ENCODE assay signal across 13 cellular contexts in genomic region chr10:71745659-71746250, GRCh38. TPM values are rescaled to one million over a fixed set of nuclear protein-coding genes. Genes with fewer than 3 reads are reported as not detected.
DNase-seq lines count a peak whose midpoint lies in the region; ATAC-seq and TF ChIP-seq lines count a peak whose summit lies in the region.
"Had no signal": no experiment of that assay in that cellular context is flagged by ENCODE, and none has a peak within 500 bp of the region (broad histone marks: within the 10 kb centered on the region; RNA-seq: fewer than 3 reads in every experiment).

No MANE protein-coding gene starts in this region.

- no peak overlapping the region for H3K4me3 Mint-ChIP-seq in activated naive CD4-positive, alpha-beta T cell treated with anti-CD3 and anti-CD28 coated beads, Interleukin-2, amount 10 ng/mL, durations not matched to agents 7 days and 5 days
- H3K4me3 Mint-ChIP-seq in activated naive CD8-positive, alpha-beta T cell treated with anti-CD3 and anti-CD28 coated beads for 36 hours: no peak overlapping the region

- H3K36me3 ChIP-seq in lower lobe of right lung (peaks cover 14% of the 10 kb centered on the region), upper lobe of left lung (peaks cover 0 to 14% (median 4%) of the 10 kb centered on the region in 4 donors)

- H3K27ac ChIP-seq in lower lobe of right lung (peak overlapping the region; percentile 80), upper lobe of left lung (peak overlapping the region; percentile 83 to 87 (median 84))
- H3K27ac ChIP-seq: psoas muscle had no signal

- H3K4me1 ChIP-seq in lower lobe of right lung (peaks cover 74% of the 10 kb centered on the region), upper lobe of left lung (peaks cover 54 to 67% (median 61%) of the 10 kb centered on the region in 4 donors)

- ATAC-seq in lower lobe of right lung (no peak), upper lobe of left lung (ENCODE audit: low FRiP score in 2 of 2) (no peak)

- TF ChIP-seq CTCF in lower lobe of right lung (IDR thresholded peaks at IDR 0.05): no peak
- TF ChIP-seq CTCF in upper lobe of left lung (IDR thresholded peaks at IDR 0.05): no peak

- peak overlapping the region; percentile 96 for H3K27ac Mint-ChIP-seq in activated naive CD4-positive, alpha-beta T cell treated with anti-CD3 and anti-CD28 coated beads, Interleukin-2, amount 10 ng/mL, durations not matched to agents 7 days and 5 days
- peak overlapping the region; percentile 99 for H3K27ac Mint-ChIP-seq in activated naive CD8-positive, alpha-beta T cell treated with anti-CD3 and anti-CD28 coated beads for 36 hours

- H3K4me3 ChIP-seq in lower lobe of right lung (no peak overlapping the region), upper lobe of left lung (no peak overlapping the region)
- H3K4me3 ChIP-seq: psoas muscle had no signal

- CTCF ChIA-PET in activated naive CD4-positive, alpha-beta T cell treated with anti-CD3 and anti-CD28 coated beads, Interleukin-2, amount 10 ng/mL, durations not matched to agents 7 days and 5 days (lab: Charles Lee): interaction anchor here (1.1 to 4.9 kb wide), 6 partner anchors 9 to 42 kb away, joined by 3 to 36 read pairs (median 4); partner anchors contain the start of gene VSIR

- intact Hi-C loops in lower lobe of right lung (cut with DNase I): no loop called here

- H3K9me3 ChIP-seq in lower lobe of right lung: peaks cover 7% of the 10 kb centered on the region
- H3K9me3 ChIP-seq in upper lobe of left lung: peaks cover 0 to 7% (median 2%) of the 10 kb centered on the region in 4 donors
- H3K9me3 ChIP-seq: psoas muscle had no signal

- TF ChIP-seq POLR2A in upper lobe of left lung (IDR thresholded peaks at IDR 0.05): no peak

- peaks cover 9% of the 10 kb centered on the region for H3K9me3 Mint-ChIP-seq in activated naive CD4-positive, alpha-beta T cell treated with anti-CD3 and anti-CD28 coated beads, Interleukin-2, amount 10 ng/mL, durations not matched to agents 7 days and 5 days
- H3K9me3 Mint-ChIP-seq in activated naive CD8-positive, alpha-beta T cell treated with anti-CD3 and anti-CD28 coated beads for 36 hours: peaks cover 7% of the 10 kb centered on the region

- 90 to 93% methylated on average over 2 of the region's 2 CpGs for whole genome bisulfite sequencing in upper lobe of left lung, 2 donors

- no peak for TF ChIP-seq EP300 in upper lobe of left lung (IDR thresholded peaks at IDR 0.05)

- H3K27me3 ChIP-seq in lower lobe of right lung (ENCODE audit: low read depth) (no peaks in the 10 kb centered on the region), upper lobe of left lung (no peaks in the 10 kb centered on the region)

- no peak for DNase-seq in activated naive CD4-positive, alpha-beta T cell treated with anti-CD3 and anti-CD28 coated beads, Interleukin-2, amount 10 ng/mL, durations not matched to agents 7 days and 5 days
- DNase-seq in activated naive CD4-positive, alpha-beta T cell treated with anti-CD3 and anti-CD28 coated beads, Interleukin-2, amount 50 U/mL, for 16 hours: no peak
- no peak for DNase-seq in activated naive CD8-positive, alpha-beta T cell treated with anti-CD3 and anti-CD28 coated beads for 36 hours
- DNase-seq in lower lobe of right lung (no peak), upper lobe of left lung (no peak), AG20443 (ENCODE audit: low spot score) (no peak), NCI-H510A treated with DMSO at 0.1 percent for 48 hours (lab: John Stamatoyannopoulos, UW) (no peak), SKM-1 (lab: John Stamatoyannopoulos, UW; ENCODE audit: unreplicated experiment) (no peak)
- DNase-seq: activated CD4-positive, alpha-beta T cell treated with anti-CD3 and anti-CD28 coated beads for 1 hour; effector CD8-positive, alpha-beta T cell; mammary epithelial cell had no signal

- peaks cover 47% of the 10 kb centered on the region for H3K36me3 Mint-ChIP-seq in activated naive CD4-positive, alpha-beta T cell treated with anti-CD3 and anti-CD28 coated beads, Interleukin-2, amount 10 ng/mL, durations not matched to agents 7 days and 5 days
- peaks cover 42% of the 10 kb centered on the region for H3K36me3 Mint-ChIP-seq in activated naive CD8-positive, alpha-beta T cell treated with anti-CD3 and anti-CD28 coated beads for 36 hours

- no peaks in the 10 kb centered on the region for H3K27me3 Mint-ChIP-seq in activated naive CD4-positive, alpha-beta T cell treated with anti-CD3 and anti-CD28 coated beads, Interleukin-2, amount 10 ng/mL, durations not matched to agents 7 days and 5 days
- H3K27me3 Mint-ChIP-seq in activated naive CD8-positive, alpha-beta T cell treated with anti-CD3 and anti-CD28 coated beads for 36 hours: no peaks in the 10 kb centered on the region

- H3K4me1 Mint-ChIP-seq in activated naive CD4-positive, alpha-beta T cell treated with anti-CD3 and anti-CD28 coated beads, Interleukin-2, amount 10 ng/mL, durations not matched to agents 7 days and 5 days: peaks cover 100% of the 10 kb centered on the region
- peaks cover 92% of the 10 kb centered on the region for H3K4me1 Mint-ChIP-seq in activated naive CD8-positive, alpha-beta T cell treated with anti-CD3 and anti-CD28 coated beads for 36 hours

RNA-seq across cellular contexts. Expression of gene C10orf105, which starts 26.2 kb away (rescaled TPM):
- total RNA-seq in activated naive CD8-positive, alpha-beta T cell treated with anti-CD3 and anti-CD28 coated beads for 36 hours: under 1 TPM; 0.24 to 0.41 TPM
- total RNA-seq in lower lobe of right lung: 0.32 TPM
- 1 to 10 TPM in 1 of 6 donors, under 1 TPM in 4, not detected in 1; 0.15 to 1.0 (median 0.44) TPM for total RNA-seq in upper lobe of left lung
- total RNA-seq: NCI-H460, psoas muscle had no signal

RNA-seq across cellular contexts. Expression of gene VSIR, which starts 27.6 kb away (rescaled TPM):
- total RNA-seq in activated naive CD8-positive, alpha-beta T cell treated with anti-CD3 and anti-CD28 coated beads for 36 hours: 10 to 100 TPM; 41.4 to 47.3 TPM
- total RNA-seq in lower lobe of right lung (117 TPM), upper lobe of left lung (100 to 1,000 TPM in 2 of 6 donors, 10 to 100 TPM in 4; 51.7 to 167 (median 92.5) TPM)
